8 cellular contexts compared by ENCODE assay signal in the genomic region with DNA sequence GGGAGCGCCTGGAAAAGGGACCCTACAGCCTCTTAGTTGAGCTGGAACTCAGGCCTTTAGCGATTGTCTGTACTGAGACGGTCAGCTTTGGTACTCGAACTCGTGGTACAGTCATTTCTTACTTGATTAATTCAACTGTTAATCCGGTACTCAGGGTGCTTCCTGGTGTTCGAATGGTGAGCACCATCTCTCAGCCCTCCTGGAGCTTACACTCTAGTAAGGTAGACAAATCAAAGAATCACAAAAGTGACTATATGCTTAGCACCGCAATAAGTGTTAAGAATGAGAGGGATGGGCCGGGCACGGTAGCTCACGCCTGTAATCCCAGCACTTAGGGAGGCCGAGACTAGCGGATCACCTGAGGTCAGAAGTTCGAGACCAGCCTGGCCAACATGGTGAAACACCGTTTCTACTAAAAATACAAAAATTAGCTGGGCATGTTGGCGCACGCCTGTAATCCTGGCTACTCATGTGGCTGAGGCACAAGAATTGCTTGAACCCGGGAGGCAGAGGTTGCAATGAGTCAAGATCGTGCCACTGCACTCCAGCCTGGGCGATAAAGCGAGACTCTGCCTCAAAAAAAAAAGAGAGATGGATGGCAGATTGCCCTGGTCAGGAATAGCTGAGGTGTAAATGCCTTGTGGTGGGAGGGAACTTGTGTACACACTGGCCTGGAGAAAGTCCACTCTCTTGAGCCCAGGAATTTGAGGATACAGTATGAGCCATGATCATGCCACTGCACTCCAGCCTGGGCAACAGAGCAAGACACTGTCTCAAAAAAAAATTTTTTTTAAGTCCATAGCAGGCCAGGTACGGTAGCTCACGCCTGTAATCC. TPM values are rescaled to one million over a fixed set of nuclear protein-coding genes. Genes with fewer than 3 reads are reported as not detected.
DNase-seq lines count a peak whose midpoint lies in the region; ATAC-seq and TF ChIP-seq lines count a peak whose summit lies in the region.

No MANE protein-coding gene starts in this region.

- H3K79me2 ChIP-seq in PC-9 (ENCODE audit: low read depth) (peaks cover 29% of the 10 kb centered on the region), parathyroid adenoma (peaks cover 8% of the 10 kb centered on the region)

- CTCF ChIA-PET in PC-9 (lab: Charles Lee): no interaction called here

- H2AFZ ChIP-seq in PC-9 (peak overlapping the region; percentile 93), parathyroid adenoma (peak overlapping the region; percentile 98)

- TF ChIP-seq CTCF in GM12875 (IDR thresholded peaks at IDR 0.05; ENCODE audit: borderline replicate concordance, insufficient read depth, low read depth, low read length) (no peak), PC-9 (conservative IDR thresholded peaks at IDR 0.05) (no peak), parathyroid adenoma (IDR thresholded peaks at IDR 0.05) (no peak)

- POLR2A ChIA-PET in PC-9 (lab: Charles Lee; ENCODE audit: unreplicated experiment): interaction anchor here (0.6 kb wide), 1 partner anchor 92 kb away, joined by 4 read pairs; no protein-coding TSS in a partner anchor

- ATAC-seq in HG03095 (IDR thresholded peaks at IDR 0.05; ENCODE audit: unreplicated experiment) (no peak), GM21447 (IDR thresholded peaks at IDR 0.05; ENCODE audit: unreplicated experiment) (no peak), GM21717 (IDR thresholded peaks at IDR 0.05; ENCODE audit: unreplicated experiment) (no peak)

- BruUV-seq in PC-9 (replicated peaks; lab: Mats Ljungman, UMichigan): no TSS peak

- H3K4me3 ChIP-seq in GM12875 (ENCODE audit: low read depth, low read length) (peak overlapping the region; percentile 94), PC-9 (peak overlapping the region; percentile 92), parathyroid adenoma (ENCODE audit: low read depth, low read length) (peak overlapping the region; percentile 82)

- H3F3A ChIP-seq in PC-9 (ENCODE audit: insufficient read depth, low read depth): no peaks in the 10 kb centered on the region

- H3K27me3 ChIP-seq in PC-9 (ENCODE audit: insufficient read depth, low read depth) (no peaks in the 10 kb centered on the region), parathyroid adenoma (ENCODE audit: control insufficient read depth, insufficient read depth, low read length) (no peaks in the 10 kb centered on the region)

- intact Hi-C loops in PC-9 (cut with micrococcal nuclease; ENCODE audit: unreplicated experiment): loop anchor here (5.0 to 10.0 kb wide), 3 partner anchors 79 to 724 kb away; no protein-coding TSS in a partner anchor

- H3K9me2 ChIP-seq in PC-9 (ENCODE audit: insufficient read depth): no peaks in the 10 kb centered on the region

- no peaks in the 10 kb centered on the region for H3K9me3 ChIP-seq in PC-9 (ENCODE audit: insufficient read depth, low read depth)
- no peaks in the 10 kb centered on the region for H3K9me3 ChIP-seq in parathyroid adenoma (ENCODE audit: control insufficient read depth, low read length)

- DNase-seq in PC-9: peak in 1 of 2 experiments; percentile 39
- no peak for DNase-seq in epithelial cell of prostate (ENCODE audit: low read depth, low spot score)
- no peak for DNase-seq in cerebellar cortex (ENCODE audit: low spot score)

- H4K20me1 ChIP-seq in PC-9 (ENCODE audit: insufficient read depth): peaks cover 11% of the 10 kb centered on the region; the same call in 1 of the 2 replicates

- H3K9ac ChIP-seq in parathyroid adenoma: peak overlapping the region; percentile 69

- H3K4me1 ChIP-seq in PC-9 (replicated peaks; ENCODE audit: insufficient read depth) (peaks cover 13% of the 10 kb centered on the region), parathyroid adenoma (peaks cover 7% of the 10 kb centered on the region)

- H3K4me2 ChIP-seq in PC-9: peak overlapping the region; percentile 78
- H3K4me2 ChIP-seq in parathyroid adenoma (ENCODE audit: low read length): peak overlapping the region; percentile 80

- H3K36me3 ChIP-seq in PC-9 (ENCODE audit: low read depth) (peaks cover 9% of the 10 kb centered on the region; the same call in 1 of the 2 replicates), parathyroid adenoma (ENCODE audit: control insufficient read depth, insufficient read depth, low read length) (no peaks in the 10 kb centered on the region)

- H3K27ac ChIP-seq in PC-9 (peak overlapping the region; percentile 45), epithelial cell of prostate (peak overlapping the region; percentile 42), parathyroid adenoma (no peak overlapping the region)

RNA-seq across cellular contexts. Expression of gene TCOF1, which starts 1.0 kb away (rescaled TPM):
- 68.4 and 75.3 TPM in 2 replicates for total RNA-seq in PC-9 (2021)

RNA-seq across cellular contexts. Expression of gene CD74, which starts 54.2 kb away (rescaled TPM):
- 41.1 and 52.0 TPM in 2 replicates for total RNA-seq in PC-9 (2021)

RNA-seq across cellular contexts. Expression of gene ARSI, which starts 55.8 kb away (rescaled TPM):
- total RNA-seq in PC-9 (2021): 2.6 and 3.2 TPM in 2 replicates
